8 cellular contexts compared by ENCODE assay signal in the genomic region with DNA sequence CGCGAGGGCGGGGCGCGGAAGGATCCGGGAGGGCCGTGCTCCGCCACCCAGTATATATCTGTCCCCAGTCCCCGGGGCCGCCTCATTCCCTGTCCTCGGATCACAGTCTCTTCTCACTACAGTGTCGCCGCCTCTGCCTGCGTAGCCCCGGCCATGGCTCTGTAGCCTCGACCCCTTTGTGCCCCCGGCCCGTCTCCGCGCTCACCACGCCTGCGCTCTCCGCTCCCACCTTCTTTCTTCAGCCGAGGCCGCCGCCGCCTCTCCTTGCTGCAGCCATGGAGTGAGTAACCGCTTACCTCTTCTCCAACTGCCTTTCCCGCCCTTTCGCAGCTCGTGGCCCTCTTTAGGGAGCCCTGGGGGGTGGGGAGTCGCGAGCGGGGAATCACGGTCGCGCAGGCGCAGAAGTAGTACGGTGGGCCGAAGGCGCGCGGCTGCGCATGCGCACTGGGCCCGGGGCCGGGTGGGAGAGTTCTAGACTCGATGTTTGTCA. TPM values are rescaled to one million over a fixed set of nuclear protein-coding genes. Genes with fewer than 3 reads are reported as not detected.
DNase-seq lines count a peak whose midpoint lies in the region; ATAC-seq, FAIRE-seq and TF ChIP-seq lines count a peak whose summit lies in the region.

A gene with protein sequence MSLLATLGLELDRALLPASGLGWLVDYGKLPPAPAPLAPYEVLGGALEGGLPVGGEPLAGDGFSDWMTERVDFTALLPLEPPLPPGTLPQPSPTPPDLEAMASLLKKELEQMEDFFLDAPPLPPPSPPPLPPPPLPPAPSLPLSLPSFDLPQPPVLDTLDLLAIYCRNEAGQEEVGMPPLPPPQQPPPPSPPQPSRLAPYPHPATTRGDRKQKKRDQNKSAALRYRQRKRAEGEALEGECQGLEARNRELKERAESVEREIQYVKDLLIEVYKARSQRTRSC (plus strand): TSS at position 85 of the 490 bp plus-strand sequence. CDS start 1,646 bp downstream, outside the sequence.
A gene with protein sequence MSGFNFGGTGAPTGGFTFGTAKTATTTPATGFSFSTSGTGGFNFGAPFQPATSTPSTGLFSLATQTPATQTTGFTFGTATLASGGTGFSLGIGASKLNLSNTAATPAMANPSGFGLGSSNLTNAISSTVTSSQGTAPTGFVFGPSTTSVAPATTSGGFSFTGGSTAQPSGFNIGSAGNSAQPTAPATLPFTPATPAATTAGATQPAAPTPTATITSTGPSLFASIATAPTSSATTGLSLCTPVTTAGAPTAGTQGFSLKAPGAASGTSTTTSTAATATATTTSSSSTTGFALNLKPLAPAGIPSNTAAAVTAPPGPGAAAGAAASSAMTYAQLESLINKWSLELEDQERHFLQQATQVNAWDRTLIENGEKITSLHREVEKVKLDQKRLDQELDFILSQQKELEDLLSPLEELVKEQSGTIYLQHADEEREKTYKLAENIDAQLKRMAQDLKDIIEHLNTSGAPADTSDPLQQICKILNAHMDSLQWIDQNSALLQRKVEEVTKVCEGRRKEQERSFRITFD (minus strand): TSS at position 384 of the 490 bp plus-strand sequence. CDS start 19,697 bp downstream, outside the sequence.

- H3K4me1 Mint-ChIP-seq in central memory CD8-positive, alpha-beta T cell: peaks cover 68% of the 10 kb centered on the region

- peak within 1 kb of the TSS; percentile 68 to 81 for H3K9ac ChIP-seq in kidney (ENCODE audit: low read length in 2 of 2)

- peaks cover 4 to 6% of the 10 kb centered on the region in 2 donors for H3K36me3 ChIP-seq in kidney (ENCODE audit: control insufficient read depth in 1 of 2, insufficient read depth in 2 of 2, low read length in 2 of 2)

- no peaks in the 10 kb centered on the region for H3K9me3 Mint-ChIP-seq in central memory CD8-positive, alpha-beta T cell

- peak; percentile 67 for ATAC-seq in GM18909 (IDR thresholded peaks at IDR 0.05; ENCODE audit: poor library complexity, unreplicated experiment)
- ATAC-seq in HG03159 (IDR thresholded peaks at IDR 0.05; ENCODE audit: unreplicated experiment): peak; percentile 54
- peak; percentile 36 to 50 for ATAC-seq in activated CD4-positive, CD25-positive, alpha-beta regulatory T cell treated with anti-CD3 and anti-CD28 coated beads, Interleukin-2, amount 50 U/mL, for 24 hours
- ATAC-seq in central memory CD8-positive, alpha-beta T cell (replicated peaks; ENCODE audit: extremely low read depth, poor library complexity, severe bottlenecking): peak; percentile 54

- DNase-seq in AG08396 (ENCODE audit: low spot score): peak; percentile 99
- peak; percentile 92 for DNase-seq in NCI-H2227 treated with DMSO at 0.1 percent for 48 hours (lab: John Stamatoyannopoulos, UW)
- DNase-seq in central memory CD8-positive, alpha-beta T cell (ENCODE audit: low spot score in 2 of 2): peak; percentile 88 to 97
- DNase-seq in kidney: peak; percentile 96
- peak; percentile 95 for DNase-seq in stimulated activated CD4-positive, alpha-beta T cell treated with anti-CD3 and anti-CD28 coated beads, Interleukin-15, amount 100 ng/mL, for 24 hours

- peaks cover 50% of the 10 kb centered on the region for H3K36me3 Mint-ChIP-seq in central memory CD8-positive, alpha-beta T cell (ENCODE audit: insufficient read depth)

- TF ChIP-seq CTCF in kidney (IDR thresholded peaks at IDR 0.05; ENCODE audit: borderline replicate concordance, extremely low read depth, insufficient read depth): no peak

- H3K4me3 Mint-ChIP-seq in central memory CD8-positive, alpha-beta T cell: peak within 1 kb of the TSS; percentile 93

- H3K27me3 Mint-ChIP-seq in central memory CD8-positive, alpha-beta T cell: no peaks in the 10 kb centered on the region

- peak within 1 kb of the TSS; percentile 72 to 91 for H3K4me3 ChIP-seq in kidney (ENCODE audit: low read length in 2 of 2)

- peaks cover 3 to 10% of the 10 kb centered on the region in 2 donors for H3K4me1 ChIP-seq in kidney (ENCODE audit: control insufficient read depth in 1 of 2, insufficient read depth in 1 of 2, low read depth in 1 of 2, low read length in 2 of 2)

- intact Hi-C loops in kidney (cut with DNase I): no loop called here

- no peaks in the 10 kb centered on the region for H3K9me3 ChIP-seq in kidney (ENCODE audit: control insufficient read depth in 1 of 2, low read length in 2 of 2)

- no peak for FAIRE-seq in kidney (lab: Jason Lieb, UNC)

- H3K27ac ChIP-seq in kidney (ENCODE audit: low read depth in 2 of 2, low read length in 2 of 2): peak within 1 kb of the TSS; percentile 90 to 94

- H3K27ac Mint-ChIP-seq in central memory CD8-positive, alpha-beta T cell (ENCODE audit: low read depth): peak within 1 kb of the TSS; percentile 99

RNA-seq across cellular contexts. Expression of the first gene that starts in this region (rescaled TPM):
- 36.4 TPM for total RNA-seq in kidney
- polyA plus RNA-seq in kidney (ENCODE audit: insufficient read depth, low read depth, low replicate concordance): 22.7 TPM

RNA-seq across cellular contexts. Expression of the second gene that starts in this region (rescaled TPM):
- total RNA-seq in kidney: 39.0 TPM
- polyA plus RNA-seq in kidney (ENCODE audit: insufficient read depth, low read depth, low replicate concordance): 17.1 TPM

Comparison
In these comparisons a context has a peak if more than half of its experiments do, and no peak if none do; other contexts are left out.
1. Peak in every context shown above with its lines: DNase-seq, ATAC-seq, H3K4me3 ChIP-seq and H3K27ac ChIP-seq.